In genomic region chr3:14565791-14566588, GRCh38 we compare ENCODE assay signal across 14 cellular contexts. TPM values are rescaled to one million over a fixed set of nuclear protein-coding genes. Genes with fewer than 3 reads are reported as not detected.
A peak's percentile ranks its signal among the peaks of the same experiment; 100 is the strongest.
DNase-seq lines count a peak whose midpoint lies in the region; TF ChIP-seq lines count a peak whose summit lies in the region.
"Had no signal": no experiment of that assay in that cellular context is flagged by ENCODE, and none has a peak within 500 bp of the region (broad histone marks: within the 10 kb centered on the region; RNA-seq: fewer than 3 reads in every experiment).

No MANE protein-coding gene starts in this region.

- no peak for TF ChIP-seq CTCF in AG10803 (conservative IDR thresholded peaks at IDR 0.05; ENCODE audit: low read length)
- no peak for TF ChIP-seq CTCF in thyroid gland (IDR thresholded peaks at IDR 0.05)

- no peaks in the 10 kb centered on the region for H3K27me3 ChIP-seq in thyroid gland

- intact Hi-C loops in thyroid gland (cut with DNase I) = no loop called here

- H3K4me3 ChIP-seq in AG10803 (ENCODE audit: low read length) (no peak overlapping the region), thyroid gland (replicated peaks in 1 of 3) (no peak overlapping the region)
- H3K4me3 ChIP-seq in Jurkat, Clone E6-1 (ENCODE audit: low read length) = no peak overlapping the region

- no peak for TF ChIP-seq POLR2A in thyroid gland (IDR thresholded peaks at IDR 0.05)

- DNase-seq in AG10803 (ENCODE audit: low read depth) (peak; percentile 68), UCSD-AML1 (lab: John Stamatoyannopoulos, UW; ENCODE audit: unreplicated experiment) (peak; percentile 25), islet precursor cell (peak; percentile 89), NCI-H446 treated with DMSO at 0.1 percent for 48 hours (lab: John Stamatoyannopoulos, UW) (no peak), thyroid gland (no peak), kidney glomerular epithelial cell (lab: John Stamatoyannopoulos, UW) (no peak)
- peak; percentile 65 for DNase-seq in Jurkat, Clone E6-1 (ENCODE audit: low read depth, low spot score)
- no peak for DNase-seq in activated naive CD4-positive, alpha-beta T cell treated with Interleukin-2 at 50 U/mL for 16 hours
- DNase-seq: activated effector memory CD4-positive, alpha-beta T cell treated with anti-CD3 and anti-CD28 coated beads, Interleukin-2, amount 50 U/mL, for 16 hours; glutamatergic neuron; GOT3; mesenchymal stem cell; NCI-H1417 treated with DMSO at 0.1 percent for 48 hours; WERI-Rb-1 had no signal

- no peaks in the 10 kb centered on the region for H3K4me1 ChIP-seq in thyroid gland

- 49 to 87% methylated on average over 8 to 13 of the region's 13 CpGs for WGBS in thyroid gland, 2 donors

- H3K27ac ChIP-seq in thyroid gland = no peak overlapping the region
- H3K27ac ChIP-seq: WERI-Rb-1 had no signal

- no peaks in the 10 kb centered on the region for H3K36me3 ChIP-seq in thyroid gland
- H3K36me3 ChIP-seq: WERI-Rb-1 had no signal

- no peaks in the 10 kb centered on the region for H3K9me3 ChIP-seq in thyroid gland

RNA-seq across cellular contexts. Expression of gene GRIP2, which starts 25.8 kb away (rescaled TPM):
- not detected for polyA plus RNA-seq in Jurkat, Clone E6-1 (2012; ENCODE audit: insufficient read depth, insufficient read length)
- total RNA-seq in thyroid gland = under 1 TPM; 0.22 to 0.44 (median 0.39) TPM

Comparison
In these comparisons a context has a peak if more than half of its experiments do, and no peak if none do; other contexts are left out.
1. DNase-seq: peak in AG10803 (single experiment), Jurkat, Clone E6-1 (single experiment), UCSD-AML1 (single experiment) and islet precursor cell (single experiment); none in NCI-H446 treated with DMSO at 0.1 percent for 48 hours (single experiment), thyroid gland (0 of 2), kidney glomerular epithelial cell (single experiment) and activated naive CD4-positive, alpha-beta T cell treated with Interleukin-2 at 50 U/mL for 16 hours (single experiment).